1 cellular context compared by ENCODE assay signal in genomic region chrX:9282325-9282724, GRCh38.
TF ChIP-seq lines count a peak whose summit lies in the region.

No MANE protein-coding gene starts in this region.

TF ChIP-seq in A549, 52 proteins besides CTCF, POLR2A, EP300 and RAD21 (continued from another document):
- no peak for TF ChIP-seq USF2 (IDR thresholded peaks at IDR 0.05)
